ENCODE assay signal across 8 cellular contexts in the genomic region with DNA sequence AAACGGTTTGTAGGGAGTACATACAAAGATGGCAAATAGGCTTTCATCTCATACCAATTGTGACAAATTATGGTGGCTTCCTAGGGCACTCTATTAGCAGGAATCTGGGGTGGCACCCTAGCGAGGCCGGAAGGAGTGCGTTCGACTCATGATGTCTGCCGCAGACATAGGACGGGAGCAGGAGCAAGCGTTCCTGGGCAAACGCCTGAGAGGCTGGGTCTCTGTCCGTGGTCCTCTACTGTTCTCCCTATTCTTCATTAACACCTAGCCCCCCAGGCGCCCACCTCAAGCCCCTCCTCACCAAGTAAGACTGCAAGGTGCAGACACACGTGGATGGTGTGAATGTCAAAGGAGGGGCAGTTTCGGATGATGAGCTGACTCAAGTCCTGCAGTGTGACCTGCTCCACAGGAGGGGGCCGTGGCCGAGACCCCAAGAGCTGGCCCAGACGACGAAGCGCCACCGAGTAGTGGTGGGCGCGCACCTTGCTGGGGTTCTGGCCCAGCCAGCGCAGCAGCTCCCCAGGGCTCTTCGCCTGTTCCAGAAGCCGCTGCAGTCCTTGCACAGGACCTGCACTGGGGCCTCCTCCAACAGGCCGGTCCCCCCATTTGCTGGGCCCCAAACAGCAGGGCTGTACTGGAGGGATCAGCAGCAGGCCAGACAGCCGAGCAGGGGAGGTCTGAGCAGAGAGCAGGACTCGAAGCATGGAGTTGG. TPM values are rescaled to one million over a fixed set of nuclear protein-coding genes. Genes with fewer than 3 reads are reported as not detected.
DNase-seq lines count a peak whose midpoint lies in the region; ATAC-seq and TF ChIP-seq lines count a peak whose summit lies in the region.

No MANE protein-coding gene starts in this region.

- H3K4me1 ChIP-seq in GM23248 (ENCODE audit: insufficient read depth) (peaks cover 17% of the 10 kb centered on the region), heart left ventricle (peaks cover 20 to 69% (median 53%) of the 10 kb centered on the region in 12 donors)

- DNase-seq in GM23248 (peak; percentile 19), heart left ventricle (peak in 1 of 5 donors; percentile 51), skeletal muscle cell (ENCODE audit: low read depth) (no peak), DMS53 treated with DMSO at 0.1 percent for 48 hours (lab: John Stamatoyannopoulos, UW; ENCODE audit: unreplicated experiment) (no peak), NCI-H446 (lab: John Stamatoyannopoulos, UW) (no peak), ureter (ENCODE audit: low spot score) (no peak)

- no peaks in the 10 kb centered on the region for H3K9me2 ChIP-seq in GM23248 (ENCODE audit: insufficient read depth)

- H3K9me3 ChIP-seq in GM23248 (ENCODE audit: low read depth) (no peaks in the 10 kb centered on the region), heart left ventricle (no peaks in the 10 kb centered on the region)

- H3K4me3 ChIP-seq in GM23248 (peak overlapping the region; percentile 91), WI38 (ENCODE audit: low read depth, low read length) (peak overlapping the region; percentile 88), heart left ventricle (peak overlapping the region in 11 of 12 donors; percentile 72 to 99 (median 94)), skeletal muscle cell (ENCODE audit: low read depth, low read length) (peak overlapping the region; percentile 87)

- no peak for TF ChIP-seq POLR2A in heart left ventricle (IDR thresholded peaks at IDR 0.05)

- H3K79me2 ChIP-seq in GM23248 (ENCODE audit: insufficient read depth), result peaks cover 45% of the 10 kb centered on the region

- intact Hi-C loops in heart left ventricle (cut with DNase I), result loop anchor here in 1 of 10 donors (1.0 kb wide), 1 partner anchor 16 kb away; no protein-coding TSS in a partner anchor

- 73 to 78% methylated on average over 24 to 27 of the region's 27 CpGs for WGBS in GM23248 (ENCODE audit: low coverage in 1 of 2, low lambda C conversion rate in 2 of 2, missing lambda C conversion rate in 2 of 2), 2 experiments
- 75 to 81% (median 77%) methylated on average over 13 to 27 of the region's 27 CpGs for WGBS in heart left ventricle, 4 donors

- peak overlapping the region; percentile 89 for H3K27ac ChIP-seq in GM23248
- H3K27ac ChIP-seq in heart left ventricle, result peak overlapping the region in 5 of 12 donors; percentile 89 to 99 (median 96)

- H3F3A ChIP-seq in GM23248 (ENCODE audit: insufficient read depth), result peaks cover 13% of the 10 kb centered on the region

- no peaks in the 10 kb centered on the region for H4K20me1 ChIP-seq in GM23248 (ENCODE audit: insufficient read depth)

- H3K36me3 ChIP-seq in GM23248 (ENCODE audit: low read depth), result no peaks in the 10 kb centered on the region
- H3K36me3 ChIP-seq in heart left ventricle, result peaks cover 0 to 31% (median 22%) of the 10 kb centered on the region in 9 donors

- peak overlapping the region; percentile 96 for H3K9ac ChIP-seq in GM23248

- H2AFZ ChIP-seq in GM23248, result no peak overlapping the region

- H3K4me2 ChIP-seq in GM23248 (ENCODE audit: unreplicated experiment), result peak overlapping the region; percentile 81

- TF ChIP-seq CTCF in WI38 (IDR thresholded peaks at IDR 0.05; ENCODE audit: low read depth, low read length) (no peak), heart left ventricle (IDR thresholded peaks at IDR 0.05) (no peak)

- H3K27me3 ChIP-seq in GM23248 (replicated peaks; ENCODE audit: insufficient read depth) (no peaks in the 10 kb centered on the region), heart left ventricle (no peaks in the 10 kb centered on the region)

- no peak for ATAC-seq in heart left ventricle
- ATAC-seq in GM19035 (IDR thresholded peaks at IDR 0.05; ENCODE audit: unreplicated experiment), result no peak

- in situ Hi-C loops in GM23248 (cut with MboI), result no loop called here

RNA-seq across cellular contexts. Expression of a gene that starts 1.3 kb away (rescaled TPM):
- total RNA-seq in GM23248 (2014; rRNA removed; shearing (Covaris generic)), result 141 and 145 TPM in 2 replicates
- polyA plus RNA-seq in GM23248 (2016; fragmentation: Nextera tagmentation; extraction: Ambion mirVana) (109 and 111 TPM in 2 replicates), heart left ventricle (100 to 1,000 TPM in 1 of 2 donors, 10 to 100 TPM in 1; 75.7 to 168 TPM)
- total RNA-seq in heart left ventricle (100 to 1,000 TPM in 2 of 9 donors, 10 to 100 TPM in 7; 59.9 to 124 (median 77.7) TPM), ureter (91.7 TPM)

RNA-seq across cellular contexts. Expression of a gene that starts 3.9 kb away (rescaled TPM):
- 33.6 and 43.3 TPM in 2 replicates for total RNA-seq in GM23248 (2014; rRNA removed; shearing (Covaris generic))
- polyA plus RNA-seq in GM23248 (2016; fragmentation: Nextera tagmentation; extraction: Ambion mirVana), result 19.9 and 20.4 TPM in 2 replicates
- 10 to 100 TPM; 21.8 to 62.8 (median 26.7) TPM for total RNA-seq in heart left ventricle
- 10 to 100 TPM; 66.1 to 82.6 TPM for polyA plus RNA-seq in heart left ventricle
- 24.9 TPM for total RNA-seq in ureter

RNA-seq across cellular contexts. Expression of a gene that starts 6.9 kb away (rescaled TPM):
- 37.8 and 43.3 TPM in 2 replicates for total RNA-seq in GM23248 (2014; rRNA removed; shearing (Covaris generic))
- polyA plus RNA-seq in GM23248 (2016; fragmentation: Nextera tagmentation; extraction: Ambion mirVana) (10.3 and 10.5 TPM in 2 replicates), heart left ventricle (10 to 100 TPM; 42.9 to 55.3 TPM)
- total RNA-seq in heart left ventricle (10 to 100 TPM; 30.3 to 83.7 (median 57.6) TPM), ureter (178 TPM)

RNA-seq across cellular contexts. Expression of a gene that starts 20.0 kb away (rescaled TPM):
- 80.3 and 94.6 TPM in 2 replicates for total RNA-seq in GM23248 (2014; rRNA removed; shearing (Covaris generic))
- 59.4 and 61.2 TPM in 2 replicates for polyA plus RNA-seq in GM23248 (2016; fragmentation: Nextera tagmentation; extraction: Ambion mirVana)
- total RNA-seq in heart left ventricle, result 10 to 100 TPM; 44.1 to 84.3 (median 54.8) TPM
- polyA plus RNA-seq in heart left ventricle, result 100 to 1,000 TPM in 1 of 2 donors, 10 to 100 TPM in 1; 68.3 to 113 TPM
- 74.2 TPM for total RNA-seq in ureter

RNA-seq across cellular contexts. Expression of a gene that starts 21.7 kb away (rescaled TPM):
- 16.2 and 27.7 TPM in 2 replicates for total RNA-seq in GM23248 (2014; rRNA removed; shearing (Covaris generic))
- polyA plus RNA-seq in GM23248 (2016; fragmentation: Nextera tagmentation; extraction: Ambion mirVana) (27.6 and 28.3 TPM in 2 replicates), heart left ventricle (1 to 10 TPM; 6.2 to 7.6 TPM)
- total RNA-seq in heart left ventricle (10 to 100 TPM in 1 of 9 donors, 1 to 10 TPM in 8; 5.6 to 13.7 (median 8.5) TPM), ureter (5.5 TPM)
